In the genomic region with DNA sequence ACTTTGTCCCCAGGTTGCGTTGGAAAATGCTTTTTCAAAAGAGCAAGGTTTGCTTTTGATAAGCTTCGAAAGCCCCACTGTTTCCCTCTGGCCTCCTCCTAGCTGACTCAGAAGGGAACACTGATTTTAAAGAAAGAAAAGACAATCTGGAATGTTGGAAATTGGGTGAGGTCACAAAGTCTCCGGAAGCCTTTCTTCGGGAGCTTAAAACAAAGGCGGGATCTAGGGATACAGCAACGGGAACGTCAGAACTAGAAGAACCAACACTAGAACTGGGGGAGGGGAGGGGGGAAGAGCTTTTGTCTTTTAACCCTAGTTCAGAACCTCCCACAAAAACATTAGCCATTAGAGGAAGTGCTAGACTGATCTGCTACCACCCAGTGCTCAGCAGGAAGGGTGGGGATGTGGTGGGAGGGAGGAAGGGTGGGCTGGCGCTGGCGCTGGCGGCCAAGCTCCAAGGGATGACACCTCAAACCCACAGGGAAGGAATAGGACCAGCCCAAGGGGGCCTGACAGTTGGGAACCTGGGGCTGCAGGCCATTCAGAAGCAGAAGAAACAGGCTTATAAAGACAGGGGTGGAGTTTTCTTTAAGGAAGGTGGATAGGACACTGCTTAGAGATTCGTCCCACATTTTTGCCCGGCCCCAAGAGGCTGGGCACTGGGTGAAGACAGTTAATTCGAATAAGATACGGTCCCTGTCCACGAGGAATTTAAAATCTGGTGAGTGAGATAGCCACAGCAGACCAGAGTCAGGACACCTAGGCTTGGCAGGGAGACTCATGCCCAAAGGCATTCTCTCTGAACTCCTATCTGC, we compare ENCODE assay signal across 8 cellular contexts. TPM values are rescaled to one million over a fixed set of nuclear protein-coding genes. Genes with fewer than 3 reads are reported as not detected.
A peak's percentile ranks its signal among the peaks of the same experiment; 100 is the strongest.
DNase-seq lines count a peak whose midpoint lies in the region; ATAC-seq and TF ChIP-seq lines count a peak whose summit lies in the region.

No MANE protein-coding gene starts in this region.

- 30 to 33% methylated on average over 15 of the region's 15 CpGs for WGBS in ectodermal cell, 2 experiments
- WGBS in liver, result 50% methylated on average over 15 of the region's 15 CpGs

- DNase-seq in GM03348 (ENCODE audit: low spot score), result peak; percentile 82
- DNase-seq in WERI-Rb-1, result no peak
- peak in 1 of 2 donors; percentile 54 for DNase-seq in stimulated activated naive CD8-positive, alpha-beta T cell treated with anti-CD3 and anti-CD28 coated beads, Interleukin-15, amount 100 ng/mL, for 72 hours
- DNase-seq in OCI-M2 (lab: John Stamatoyannopoulos, UW; ENCODE audit: unreplicated experiment), result no peak

- H3K27ac ChIP-seq in WERI-Rb-1, result peak overlapping the region; percentile 96
- peak overlapping the region; percentile 72 for H3K27ac ChIP-seq in ectodermal cell (ENCODE audit: insufficient read depth, low read depth, low read length, poor library complexity, severe bottlenecking)
- peak overlapping the region; percentile 1 to 82 for H3K27ac ChIP-seq in liver (ENCODE audit: low read depth in 1 of 2, low read length in 2 of 2)

- no peaks in the 10 kb centered on the region; the same call in 1 of the 2 replicates for H3F3A ChIP-seq in Loucy (ENCODE audit: low read depth)

- H3K9me3 ChIP-seq in Loucy (ENCODE audit: insufficient read depth, low read depth, low read length) (no peaks in the 10 kb centered on the region), WERI-Rb-1 (ENCODE audit: severe bottlenecking) (no peaks in the 10 kb centered on the region), ectodermal cell (ENCODE audit: control insufficient read depth, low read length) (no peaks in the 10 kb centered on the region), liver (ENCODE audit: control insufficient read depth in 4 of 4, low read length in 3 of 4) (no peaks in the 10 kb centered on the region)

- H3K4me3 Mint-ChIP-seq in stimulated activated naive CD8-positive, alpha-beta T cell treated with anti-CD3 and anti-CD28 coated beads, Interleukin-15, amount 100 ng/mL, for 72 hours, result peak overlapping the region; percentile 94 to 97

- H3K4me3 ChIP-seq in Loucy (ENCODE audit: low read length, poor library complexity, severe bottlenecking) (peak overlapping the region; percentile 87), WERI-Rb-1 (ENCODE audit: low read depth, low read length) (peak overlapping the region; percentile 68), ectodermal cell (ENCODE audit: insufficient read depth, low read depth, low read length) (peak overlapping the region; percentile 94), liver (ENCODE audit: low read depth in 1 of 3, low read length in 3 of 3) (peak overlapping the region; percentile 68 to 85 (median 79))

- peak overlapping the region; percentile 96 to 99 for H3K27ac Mint-ChIP-seq in stimulated activated naive CD8-positive, alpha-beta T cell treated with anti-CD3 and anti-CD28 coated beads, Interleukin-15, amount 100 ng/mL, for 72 hours

- peak in 1 of 2 donors; percentile 37 for TF ChIP-seq RAD21 in liver (IDR thresholded peaks at IDR 0.05)

- TF ChIP-seq CTCF in Loucy (conservative IDR thresholded peaks at IDR 0.05; ENCODE audit: low read length), result no peak
- TF ChIP-seq CTCF in WERI-Rb-1 (IDR thresholded peaks at IDR 0.05; ENCODE audit: low read depth, low read length), result no peak
- TF ChIP-seq CTCF in liver (IDR thresholded peaks at IDR 0.05; ENCODE audit: low read depth, low read length, missing input control), result no peak

- H3K36me3 ChIP-seq in Loucy (ENCODE audit: insufficient read depth, low read length) (no peaks in the 10 kb centered on the region), WERI-Rb-1 (peaks cover 19% of the 10 kb centered on the region), ectodermal cell (ENCODE audit: control insufficient read depth, insufficient read depth, low read length) (peaks cover 7% of the 10 kb centered on the region), liver (ENCODE audit: control insufficient read depth in 4 of 4, insufficient read depth in 3 of 4, low read depth in 1 of 4, low read length in 3 of 4) (no peaks in the 10 kb centered on the region)

- H4K20me1 ChIP-seq in Loucy (ENCODE audit: insufficient read depth, low read length, poor library complexity, severe bottlenecking), result peaks cover 25% of the 10 kb centered on the region

- no peak overlapping the region for H2AFZ ChIP-seq in Loucy (ENCODE audit: low read length)

- peak; percentile 36 for ATAC-seq in GM21723 (IDR thresholded peaks at IDR 0.05; ENCODE audit: unreplicated experiment)
- ATAC-seq in stimulated activated naive CD8-positive, alpha-beta T cell treated with anti-CD3 and anti-CD28 coated beads, Interleukin-15, amount 100 ng/mL, for 72 hours, result peak; percentile 45

- H3K4me1 ChIP-seq in Loucy (ENCODE audit: insufficient read depth, low read length, poor library complexity, severe bottlenecking), result peaks cover 22% of the 10 kb centered on the region
- H3K4me1 ChIP-seq in ectodermal cell (ENCODE audit: control insufficient read depth, insufficient read depth, low read length), result no peaks in the 10 kb centered on the region
- H3K4me1 ChIP-seq in liver (ENCODE audit: control insufficient read depth in 4 of 4, insufficient read depth in 4 of 4, low read length in 3 of 4), result peaks cover 0 to 19% (median 5%) of the 10 kb centered on the region in 4 donors

- peaks cover 78% of the 10 kb centered on the region for H3K4me1 Mint-ChIP-seq in stimulated activated naive CD8-positive, alpha-beta T cell treated with anti-CD3 and anti-CD28 coated beads, Interleukin-15, amount 100 ng/mL, for 72 hours

- H3K9me2 ChIP-seq in Loucy (replicated peaks; ENCODE audit: low read depth, low read length), result no peaks in the 10 kb centered on the region

- peaks cover 28% of the 10 kb centered on the region for H3K79me2 ChIP-seq in Loucy (ENCODE audit: insufficient read depth, low read length)

- peaks cover 16 to 18% of the 10 kb centered on the region in 2 donors for H3K9me3 Mint-ChIP-seq in stimulated activated naive CD8-positive, alpha-beta T cell treated with anti-CD3 and anti-CD28 coated beads, Interleukin-15, amount 100 ng/mL, for 72 hours

- no peaks in the 10 kb centered on the region for H3K27me3 ChIP-seq in Loucy (ENCODE audit: insufficient read depth, low read length, poor library complexity, severe bottlenecking)
- no peaks in the 10 kb centered on the region for H3K27me3 ChIP-seq in WERI-Rb-1 (ENCODE audit: insufficient read depth, low read depth, severe bottlenecking)
- H3K27me3 ChIP-seq in ectodermal cell (ENCODE audit: control insufficient read depth, insufficient read depth, low read length, poor library complexity, severe bottlenecking), result peaks cover 10% of the 10 kb centered on the region
- H3K27me3 ChIP-seq in liver (ENCODE audit: control insufficient read depth in 4 of 4, insufficient read depth in 4 of 4, low read length in 3 of 4), result no peaks in the 10 kb centered on the region

- H3K9ac ChIP-seq in Loucy (ENCODE audit: low read depth, low read length, poor library complexity, severe bottlenecking) (peak overlapping the region; percentile 95), liver (ENCODE audit: low read depth in 1 of 2, low read length in 2 of 2) (peak overlapping the region; percentile 32 to 71)

- H3K27me3 Mint-ChIP-seq in stimulated activated naive CD8-positive, alpha-beta T cell treated with anti-CD3 and anti-CD28 coated beads, Interleukin-15, amount 100 ng/mL, for 72 hours, result no peaks in the 10 kb centered on the region

- peak overlapping the region; percentile 85 for H3K4me2 ChIP-seq in Loucy (ENCODE audit: low read depth, low read length, poor library complexity, severe bottlenecking)

TF ChIP-seq in liver, 16 proteins besides CTCF, POLR2A, EP300 and RAD21:
- TF ChIP-seq, protein P1, sequence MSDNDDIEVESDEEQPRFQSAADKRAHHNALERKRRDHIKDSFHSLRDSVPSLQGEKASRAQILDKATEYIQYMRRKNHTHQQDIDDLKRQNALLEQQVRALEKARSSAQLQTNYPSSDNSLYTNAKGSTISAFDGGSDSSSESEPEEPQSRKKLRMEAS (IDR thresholded peaks at IDR 0.05), result peak; percentile 19
- TF ChIP-seq SP1 (IDR thresholded peaks at IDR 0.05), result peak; percentile 36
- TF ChIP-seq EGR1 (IDR thresholded peaks at IDR 0.05; ENCODE audit: low read depth in 2 of 2), result no peak
- TF ChIP-seq FOXA1 (IDR thresholded peaks at IDR 0.05), result no peak
- no peak for TF ChIP-seq REST (IDR thresholded peaks at IDR 0.05)
- peak; percentile 39 for TF ChIP-seq NR2F2 (IDR thresholded peaks at IDR 0.05)

RNA-seq across cellular contexts. Expression of gene TMSB10, which starts 1.7 kb away (rescaled TPM):
- polyA plus RNA-seq in ectodermal cell (2013, experiment 1 of 4), result 2,087 TPM
- polyA plus RNA-seq in ectodermal cell (2013, experiment 2 of 4), result 1,866 TPM
- polyA plus RNA-seq in ectodermal cell (2013, experiment 3 of 4), result 2,013 TPM
- 2,226 TPM for polyA plus RNA-seq in ectodermal cell (2013, experiment 4 of 4)
- 100 to 1,000 TPM; 283 to 518 TPM for total RNA-seq in liver
- 100 to 1,000 TPM; 225 to 230 TPM for polyA plus RNA-seq in liver

RNA-seq across cellular contexts. Expression of gene TRABD2A, which starts 26.2 kb away (rescaled TPM):
- 6.1 TPM for polyA plus RNA-seq in ectodermal cell (2013, experiment 1 of 4)
- 5.3 TPM for polyA plus RNA-seq in ectodermal cell (2013, experiment 2 of 4)
- polyA plus RNA-seq in ectodermal cell (2013, experiment 3 of 4), result 4.8 TPM
- 5.4 TPM for polyA plus RNA-seq in ectodermal cell (2013, experiment 4 of 4)
- 10 to 100 TPM in 1 of 2 donors, under 1 TPM in 1; 0.84 to 10.3 TPM for total RNA-seq in liver
- polyA plus RNA-seq in liver, result under 1 TPM; 0.26 to 0.27 TPM

Comparison
In these comparisons a context has a peak if more than half of its experiments do, and no peak if none do; other contexts are left out.
1. H3K27ac ChIP-seq: peak in every context shown above with its lines; median percentile 96 in WERI-Rb-1; 72 in ectodermal cell; 42 in liver.